18 cellular contexts compared by ENCODE assay signal in genomic region chr4:153647975-153648374, GRCh38. TPM values are rescaled to one million over a fixed set of nuclear protein-coding genes. Genes with fewer than 3 reads are reported as not detected.
A peak's percentile ranks its signal among the peaks of the same experiment; 100 is the strongest.
DNase-seq lines count a peak whose midpoint lies in the region; ATAC-seq and TF ChIP-seq lines count a peak whose summit lies in the region.
"Had no signal": no experiment of that assay in that cellular context is flagged by ENCODE, and none has a peak within 500 bp of the region (broad histone marks: within the 10 kb centered on the region; RNA-seq: fewer than 3 reads in every experiment).

No MANE protein-coding gene starts in this region.

- peaks cover 44% of the 10 kb centered on the region for H3K4me1 Mint-ChIP-seq in activated naive CD4-positive, alpha-beta T cell treated with anti-CD3 and anti-CD28 coated beads, Interleukin-2, amount 50 U/mL, for 24 hours
- H3K4me1 Mint-ChIP-seq in activated naive CD4-positive, alpha-beta T cell treated with anti-CD3 and anti-CD28 coated beads for 36 hours (ENCODE audit: low read depth) = peaks cover 34% of the 10 kb centered on the region

- peak overlapping the region; percentile 16; the same call in 1 of the 2 replicates for H2AFZ ChIP-seq in OCI-LY7 (ENCODE audit: low read length)
- no peak overlapping the region for H2AFZ ChIP-seq in neural cell (ENCODE audit: low read depth, low read length)

- TF ChIP-seq RAD21 in neural cell (conservative IDR thresholded peaks at IDR 0.05) = no peak

- H3K36me3 ChIP-seq in OCI-LY7 (ENCODE audit: insufficient read depth, low read length) (no peaks in the 10 kb centered on the region; the same call in 1 of the 2 replicates), neural cell (ENCODE audit: insufficient read depth, low read length) (no peaks in the 10 kb centered on the region)
- H3K36me3 ChIP-seq: HAP-1 had no signal

- H3K9me2 ChIP-seq in OCI-LY7 (ENCODE audit: insufficient read depth, low read length) (no peaks in the 10 kb centered on the region), neural cell (ENCODE audit: insufficient read depth, low read length) (no peaks in the 10 kb centered on the region)

- H3K4me1 ChIP-seq in OCI-LY7 (ENCODE audit: insufficient read depth, low read length, poor library complexity, severe bottlenecking) = peaks cover 26% of the 10 kb centered on the region

- no peak overlapping the region for H3K4me2 ChIP-seq in OCI-LY7 (ENCODE audit: low read length)
- no peak overlapping the region for H3K4me2 ChIP-seq in neural cell (ENCODE audit: low read length)

- H3K4me3 ChIP-seq in OCI-LY7 (ENCODE audit: low read depth, low read length, poor library complexity, severe bottlenecking) (no peak overlapping the region), neural cell (ENCODE audit: low read length) (peak overlapping the region; percentile 21)
- H3K4me3 ChIP-seq: HAP-1 had no signal

- H3F3A ChIP-seq in neural cell (ENCODE audit: insufficient read depth, low read length, poor library complexity, severe bottlenecking) = no peaks in the 10 kb centered on the region

- no peaks in the 10 kb centered on the region for H3K9me3 Mint-ChIP-seq in activated naive CD4-positive, alpha-beta T cell treated with anti-CD3 and anti-CD28 coated beads, Interleukin-2, amount 50 U/mL, for 24 hours
- H3K9me3 Mint-ChIP-seq in activated naive CD4-positive, alpha-beta T cell treated with anti-CD3 and anti-CD28 coated beads for 36 hours = peaks cover 3% of the 10 kb centered on the region
- H3K9me3 Mint-ChIP-seq: CD8-positive, alpha-beta memory T cell; IgD-negative memory B cell had no signal

- no peak overlapping the region for H3K27ac ChIP-seq in OCI-LY7 (ENCODE audit: low read depth, low read length, poor library complexity, severe bottlenecking)
- no peak overlapping the region for H3K27ac ChIP-seq in neural cell (ENCODE audit: low read length)

- POLR2A ChIA-PET in OCI-LY7 (lab: Charles Lee) = interaction anchor here (0.8 to 1.9 kb wide), 4 partner anchors 102 to 502 kb away, joined by 3 to 7 read pairs (median 3); no protein-coding TSS in a partner anchor

- peaks cover 2% of the 10 kb centered on the region for H3K36me3 Mint-ChIP-seq in activated naive CD4-positive, alpha-beta T cell treated with anti-CD3 and anti-CD28 coated beads, Interleukin-2, amount 50 U/mL, for 24 hours
- no peaks in the 10 kb centered on the region for H3K36me3 Mint-ChIP-seq in activated naive CD4-positive, alpha-beta T cell treated with anti-CD3 and anti-CD28 coated beads for 36 hours (ENCODE audit: low read depth)
- H3K36me3 Mint-ChIP-seq: CD8-positive, alpha-beta memory T cell had no signal

- H3K9ac ChIP-seq in neural cell (ENCODE audit: low read length) = no peak overlapping the region

- TF ChIP-seq EP300 in neural cell (conservative IDR thresholded peaks at IDR 0.05; ENCODE audit: poor library complexity, severe bottlenecking) = no peak

- H3K4me3 Mint-ChIP-seq in activated naive CD4-positive, alpha-beta T cell treated with anti-CD3 and anti-CD28 coated beads, Interleukin-2, amount 50 U/mL, for 24 hours = no peak overlapping the region
- no peak overlapping the region for H3K4me3 Mint-ChIP-seq in activated naive CD4-positive, alpha-beta T cell treated with anti-CD3 and anti-CD28 coated beads for 36 hours
- H3K4me3 Mint-ChIP-seq: CD8-positive, alpha-beta memory T cell; IgD-negative memory B cell had no signal

- H3K9me3 ChIP-seq in OCI-LY7 (ENCODE audit: low read length) (0 out of 2 replicates have a peak, but pooled peaks cover 9% of the 10 kb centered on the region), neural cell (ENCODE audit: low read length) (no peaks in the 10 kb centered on the region)
- H3K9me3 ChIP-seq: HAP-1 had no signal

- no peak for ATAC-seq in GM21786 (IDR thresholded peaks at IDR 0.05; ENCODE audit: unreplicated experiment)

- CTCF ChIA-PET in activated naive CD4-positive, alpha-beta T cell treated with anti-CD3 and anti-CD28 coated beads for 36 hours (lab: Charles Lee) = interaction anchor here (0.6 to 6.5 kb wide), 10 partner anchors 13 to 565 kb away, joined by 3 to 49 read pairs (median 4); partner anchors contain the start of gene MND1
- CTCF ChIA-PET in OCI-LY7 (lab: Charles Lee; ENCODE audit: unreplicated experiment) = interaction anchor here (0.6 kb wide), 1 partner anchor 196 kb away, joined by 3 read pairs; no protein-coding TSS in a partner anchor

- no TSS peak for BruUV-seq in OCI-LY7 (replicated peaks; lab: Mats Ljungman, UMichigan)

- peak overlapping the region; percentile 14 for H3K27ac Mint-ChIP-seq in activated naive CD4-positive, alpha-beta T cell treated with anti-CD3 and anti-CD28 coated beads, Interleukin-2, amount 50 U/mL, for 24 hours
- H3K27ac Mint-ChIP-seq in activated naive CD4-positive, alpha-beta T cell treated with anti-CD3 and anti-CD28 coated beads for 36 hours = no peak overlapping the region
- H3K27ac Mint-ChIP-seq: CD8-positive, alpha-beta memory T cell; IgD-negative memory B cell had no signal

- DNase-seq in activated naive CD4-positive, alpha-beta T cell treated with anti-CD3 and anti-CD28 coated beads for 36 hours = no peak
- DNase-seq in OCI-LY7 (ENCODE audit: low spot score) (no peak), NCI-H226 (no peak), mucosa of gallbladder (ENCODE audit: low spot score) (no peak)
- DNase-seq: CD8-positive, alpha-beta memory T cell; DMS79; MM.1S; NCI-H1417; NCI-H187; NCI-H2107; NCI-H510A treated with DMSO at 0.1 percent for 48 hours; NCI-H82 had no signal

- TF ChIP-seq CTCF in OCI-LY7 (conservative IDR thresholded peaks at IDR 0.05; ENCODE audit: low read length) (no peak), neural cell (IDR thresholded peaks at IDR 0.05; ENCODE audit: poor library complexity, severe bottlenecking) (no peak)

- H4K20me1 ChIP-seq in OCI-LY7 (ENCODE audit: insufficient read depth, low read length) (no peaks in the 10 kb centered on the region), neural cell (ENCODE audit: insufficient read depth) (no peaks in the 10 kb centered on the region)

- intact Hi-C loops in activated naive CD4-positive, alpha-beta T cell treated with anti-CD3 and anti-CD28 coated beads for 36 hours (cut with micrococcal nuclease) = loop anchor here (10.0 kb wide), 1 partner anchor 423 kb away; no protein-coding TSS in a partner anchor
- intact Hi-C loops in OCI-LY7 (cut with micrococcal nuclease; ENCODE audit: unreplicated experiment) = loop anchor here (5.0 to 10.0 kb wide), 3 partner anchors 403 to 803 kb away; no protein-coding TSS in a partner anchor

- H3K79me2 ChIP-seq in OCI-LY7 (ENCODE audit: insufficient read depth, low read depth, low read length) (no peaks in the 10 kb centered on the region), neural cell (replicated peaks; ENCODE audit: insufficient read depth, low read length) (no peaks in the 10 kb centered on the region)

- H3K27me3 Mint-ChIP-seq in activated naive CD4-positive, alpha-beta T cell treated with anti-CD3 and anti-CD28 coated beads, Interleukin-2, amount 50 U/mL, for 24 hours = no peaks in the 10 kb centered on the region
- no peaks in the 10 kb centered on the region for H3K27me3 Mint-ChIP-seq in activated naive CD4-positive, alpha-beta T cell treated with anti-CD3 and anti-CD28 coated beads for 36 hours (ENCODE audit: low read depth)
- H3K27me3 Mint-ChIP-seq: CD8-positive, alpha-beta memory T cell; IgD-negative memory B cell had no signal

- no peaks in the 10 kb centered on the region for H3K27me3 ChIP-seq in neural cell (ENCODE audit: insufficient read depth, low read depth, low read length)

TF ChIP-seq in neural cell, 6 proteins besides CTCF, POLR2A, EP300 and RAD21:
- TF ChIP-seq TAF1 (IDR thresholded peaks at IDR 0.05; ENCODE audit: low read depth) (no peak), SMC3 (conservative IDR thresholded peaks at IDR 0.05; ENCODE audit: poor library complexity) (no peak), REST (IDR thresholded peaks at IDR 0.05; ENCODE audit: borderline replicate concordance) (no peak), POLR2AphosphoS5 (IDR thresholded peaks at IDR 0.05) (no peak), EZH2 (IDR thresholded peaks at IDR 0.05; ENCODE audit: borderline replicate concordance, insufficient read depth, low read length, poor library complexity, severe bottlenecking) (no peak), MXI1 (conservative IDR thresholded peaks at IDR 0.05; ENCODE audit: poor library complexity, severe bottlenecking) (no peak)

RNA-seq across cellular contexts. Expression of gene TLR2, which starts 36.1 kb away (rescaled TPM):
- 1 to 10 TPM; 1.5 to 2.6 TPM for total RNA-seq in activated naive CD4-positive, alpha-beta T cell treated with anti-CD3 and anti-CD28 coated beads for 36 hours
- 0.28 and 1.5 TPM in 2 replicates for total RNA-seq in OCI-LY7 (2014; rRNA removed; shearing (Covaris generic))
- total RNA-seq in OCI-LY7 (2022) = not detected in 2 replicates
- polyA plus RNA-seq in neural cell = not detected in 2 replicates
- not detected in 2 replicates for polyA minus RNA-seq in neural cell
- total RNA-seq in mucosa of gallbladder = 21.6 TPM
- polyA plus RNA-seq: BJ had no signal
